In the genomic region with DNA sequence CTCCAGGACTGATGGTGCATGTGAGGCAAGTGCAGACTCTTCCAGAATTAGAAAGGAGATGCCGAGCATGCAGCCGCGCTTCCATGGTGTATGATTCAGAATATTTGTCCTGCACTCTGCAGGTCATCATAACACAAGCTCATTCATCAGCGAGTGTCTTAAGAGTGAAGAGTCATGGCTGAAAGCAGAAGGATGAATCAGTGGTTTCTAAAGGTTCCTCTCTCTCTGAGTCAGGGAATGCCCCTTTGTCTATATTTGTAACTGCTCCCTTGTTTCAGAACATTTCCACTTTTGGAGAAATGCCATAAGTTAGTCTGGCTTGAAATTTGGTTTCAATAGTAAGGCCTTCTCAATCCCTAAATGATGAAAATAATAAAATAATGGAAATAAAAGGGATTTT, we compare ENCODE assay signal across 8 cellular contexts. TPM values are rescaled to one million over a fixed set of nuclear protein-coding genes. Genes with fewer than 3 reads are reported as not detected.
DNase-seq lines count a peak whose midpoint lies in the region; ATAC-seq and TF ChIP-seq lines count a peak whose summit lies in the region.

No MANE protein-coding gene starts in this region.

- peak overlapping the region; percentile 81 for H3K27ac ChIP-seq in mammary epithelial cell (ENCODE audit: insufficient read depth, low read depth, low read length)
- H3K27ac ChIP-seq in suprapubic skin = no peak overlapping the region

- no peaks in the 10 kb centered on the region for H3K79me2 ChIP-seq in mammary epithelial cell (ENCODE audit: insufficient read depth, low read length)

- in situ Hi-C loops in mammary epithelial cell (cut with MboI; ENCODE audit: low sequenced_read_pairs in 2 of 2) = no loop called here

- no peaks in the 10 kb centered on the region for H3K27me3 ChIP-seq in mammary epithelial cell (ENCODE audit: insufficient read depth, low read length)
- peaks cover 3% of the 10 kb centered on the region for H3K27me3 ChIP-seq in skeletal muscle satellite cell (ENCODE audit: control insufficient read depth, insufficient read depth, low read length)
- no peaks in the 10 kb centered on the region for H3K27me3 ChIP-seq in suprapubic skin

- dilution Hi-C loops in mammary epithelial cell (cut with HindIII; ENCODE audit: low sequenced_read_pairs) = no loop called here

- TF ChIP-seq POLR2A in suprapubic skin (IDR thresholded peaks at IDR 0.05) = no peak

- no peak overlapping the region for H3K4me3 ChIP-seq in mammary epithelial cell (replicated peaks in 1 of 3; ENCODE audit: insufficient read depth in 1 of 3, low read depth in 2 of 3, low read length in 3 of 3)
- H3K4me3 ChIP-seq in skeletal muscle satellite cell (ENCODE audit: low read length) = no peak overlapping the region
- H3K4me3 ChIP-seq in suprapubic skin = no peak overlapping the region

- H4K20me1 ChIP-seq in mammary epithelial cell (ENCODE audit: insufficient read depth, low read length) = no peaks in the 10 kb centered on the region

- BruUV-seq in mammary epithelial cell (replicated peaks; lab: Mats Ljungman, UMichigan) = no TSS peak

- TF ChIP-seq CTCF in mammary epithelial cell (conservative IDR thresholded peaks at IDR 0.05 in 1 of 2, IDR thresholded peaks at IDR 0.05 in 1 of 2; ENCODE audit: extremely low read depth in 1 of 2, insufficient read depth in 1 of 2, low read depth in 1 of 2, low read length in 2 of 2) (no peak), suprapubic skin (IDR thresholded peaks at IDR 0.05) (no peak)

- H3K4me1 ChIP-seq in mammary epithelial cell (ENCODE audit: insufficient read depth, low read length) (peaks cover 15% of the 10 kb centered on the region), skeletal muscle satellite cell (ENCODE audit: control insufficient read depth, insufficient read depth, low read length) (peaks cover 11% of the 10 kb centered on the region), suprapubic skin (no peaks in the 10 kb centered on the region)

- TF ChIP-seq EP300 in suprapubic skin (IDR thresholded peaks at IDR 0.05) = no peak

- intact Hi-C loops in mammary epithelial cell (cut with micrococcal nuclease) = loop anchor here (2.0 kb wide), 1 partner anchor 38 kb away; no protein-coding TSS in a partner anchor

- CTCF ChIA-PET in mammary epithelial cell (lab: Charles Lee; ENCODE audit: low non-redundant PET) = interaction anchor here (0.7 kb wide), 1 partner anchor 299 kb away, joined by 3 read pairs; no protein-coding TSS in a partner anchor

- peak; percentile 69 for ATAC-seq in GM19397 (IDR thresholded peaks at IDR 0.05; ENCODE audit: unreplicated experiment)
- peak; percentile 84 for ATAC-seq in HG03439 (IDR thresholded peaks at IDR 0.05; ENCODE audit: unreplicated experiment)

- peak overlapping the region; percentile 59 for H2AFZ ChIP-seq in mammary epithelial cell (ENCODE audit: low read depth, low read length)

- peak; percentile 42 for DNase-seq in Ammon's horn (ENCODE audit: low spot score)
- DNase-seq in mammary epithelial cell = peak; percentile 99
- no peak for DNase-seq in suprapubic skin (ENCODE audit: low spot score in 2 of 2)
- DNase-seq in NCI-H2227 treated with DMSO at 0.1 percent for 48 hours (lab: John Stamatoyannopoulos, UW) = no peak
- DNase-seq in D341Med (ENCODE audit: low spot score) = no peak

- H3K9ac ChIP-seq in mammary epithelial cell (ENCODE audit: insufficient read depth, low read length) (peak overlapping the region; percentile 15), skeletal muscle satellite cell (ENCODE audit: low read depth, low read length) (no peak overlapping the region)

- no peaks in the 10 kb centered on the region for H3K9me3 ChIP-seq in mammary epithelial cell (replicated peaks; ENCODE audit: insufficient read depth, low read length)
- no peaks in the 10 kb centered on the region for H3K9me3 ChIP-seq in skeletal muscle satellite cell (replicated peaks; ENCODE audit: low read length)
- H3K9me3 ChIP-seq in suprapubic skin = no peaks in the 10 kb centered on the region

- WGBS in mammary epithelial cell (ENCODE audit: low coverage, missing lambda C conversion rate) = 0% methylated on average over 4 of the region's 4 CpGs
- WGBS in suprapubic skin = 67% methylated on average over 4 of the region's 4 CpGs

- H3K4me2 ChIP-seq in mammary epithelial cell (ENCODE audit: insufficient read depth, low read depth, low read length) (peak overlapping the region; percentile 25), skeletal muscle satellite cell (ENCODE audit: low read length) (peak overlapping the region; percentile 23)

- H3K36me3 ChIP-seq in mammary epithelial cell (ENCODE audit: insufficient read depth, low read length) = no peaks in the 10 kb centered on the region
- no peaks in the 10 kb centered on the region for H3K36me3 ChIP-seq in skeletal muscle satellite cell (ENCODE audit: insufficient read depth, low read length)
- no peaks in the 10 kb centered on the region for H3K36me3 ChIP-seq in suprapubic skin

RNA-seq across cellular contexts. Expression of gene HECW1, which starts 52.3 kb away (rescaled TPM):
- total RNA-seq in mammary epithelial cell (not detected), suprapubic skin (under 1 TPM in 3 of 4 donors, not detected in 1; 0.17 to 0.73 (median 0.32) TPM)
- polyA plus RNA-seq in mammary epithelial cell = not detected
- polyA minus RNA-seq in mammary epithelial cell = not detected
- total RNA-seq in skeletal muscle satellite cell (2012; rRNA removed) = 2.5 and 4.6 TPM in 2 replicates

Comparison
In these comparisons a context has a peak if more than half of its experiments do, and no peak if none do; other contexts are left out.
1. DNase-seq: peak in Ammon's horn (single experiment) and mammary epithelial cell (single experiment); none in suprapubic skin (0 of 2), NCI-H2227 treated with DMSO at 0.1 percent for 48 hours (single experiment) and D341Med (single experiment).